ENCODE assay signal across 20 cellular contexts in the genomic region with DNA sequence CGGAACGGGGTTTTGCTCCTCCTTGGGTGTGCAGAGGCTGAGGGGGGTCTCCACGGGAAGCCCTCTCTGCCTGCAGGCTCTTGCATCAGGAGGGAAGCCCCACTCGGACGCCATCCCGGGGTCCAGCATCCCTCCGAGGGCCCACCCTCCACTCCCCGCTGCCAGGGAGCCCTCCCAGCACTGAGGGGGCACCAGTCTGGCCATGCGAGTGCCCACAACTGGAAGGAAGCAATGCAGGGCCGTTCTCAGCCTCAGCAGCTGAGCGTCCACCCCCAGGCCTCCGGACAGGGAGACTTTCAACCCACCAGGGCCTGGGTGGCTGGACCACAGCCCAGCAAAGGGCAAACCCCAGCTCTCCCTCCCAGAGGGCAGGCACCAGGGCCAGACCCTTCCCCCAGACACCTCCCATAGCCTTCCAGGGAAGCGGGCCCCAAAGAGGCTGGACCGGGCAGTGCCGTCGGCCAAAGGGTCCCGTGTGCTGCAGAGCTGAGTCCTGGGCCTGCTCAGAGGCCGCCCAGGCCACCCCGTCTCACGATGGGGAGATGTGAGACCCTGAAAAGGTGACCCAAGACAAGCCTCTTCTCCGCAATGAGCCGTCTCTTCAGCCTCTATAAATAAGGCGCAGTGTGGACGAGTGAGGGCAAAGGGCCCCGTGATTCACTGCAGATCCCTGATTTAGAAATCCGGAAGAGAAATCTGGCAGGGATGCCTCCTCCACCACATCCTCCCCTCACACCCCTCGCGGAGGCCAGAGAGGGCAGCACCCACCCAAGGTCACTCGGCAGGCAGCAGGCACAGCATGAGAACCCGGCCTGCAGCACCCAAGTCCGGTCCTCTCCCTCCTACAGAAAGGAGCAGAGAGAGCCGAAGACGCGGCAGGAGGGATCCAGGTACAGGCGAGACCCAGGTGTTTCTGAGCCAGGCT.
DNase-seq lines count a peak whose midpoint lies in the region; ATAC-seq, FAIRE-seq and TF ChIP-seq lines count a peak whose summit lies in the region.
"Had no signal": no experiment of that assay in that cellular context is flagged by ENCODE, and none has a peak within 500 bp of the region (broad histone marks: within the 10 kb centered on the region; RNA-seq: fewer than 3 reads in every experiment).

No MANE protein-coding gene starts in this region.

- FAIRE-seq in HTR-8/SVneo (lab: Jason Lieb, UNC), result no peak

- H3K4me2 ChIP-seq in osteoblast (ENCODE audit: insufficient read depth, low read length), result no peak overlapping the region
- H3K4me2 ChIP-seq: KMS-11, PC-9 had no signal

- H3K27me3 ChIP-seq in H7 (ENCODE audit: control insufficient read depth, insufficient read depth, low read length), result no peaks in the 10 kb centered on the region
- H3K27me3 ChIP-seq in left ventricle myocardium inferior (ENCODE audit: low read depth), result no peaks in the 10 kb centered on the region
- no peaks in the 10 kb centered on the region for H3K27me3 ChIP-seq in osteoblast (ENCODE audit: insufficient read depth, low read length)
- no peaks in the 10 kb centered on the region for H3K27me3 ChIP-seq in breast epithelium
- H3K27me3 ChIP-seq: BE2C had no signal

- H3K36me3 ChIP-seq in H7 (replicated peaks; ENCODE audit: control insufficient read depth, insufficient read depth, low read length) (no peaks in the 10 kb centered on the region), left ventricle myocardium inferior (no peaks in the 10 kb centered on the region), osteoblast (ENCODE audit: insufficient read depth, low read length) (no peaks in the 10 kb centered on the region), breast epithelium (no peaks in the 10 kb centered on the region)
- H3K36me3 ChIP-seq: BE2C had no signal

- H3K79me2 ChIP-seq in osteoblast (ENCODE audit: insufficient read depth, low read length), result no peaks in the 10 kb centered on the region

- no peak for TF ChIP-seq CTCF in left ventricle myocardium inferior (IDR thresholded peaks at IDR 0.05; ENCODE audit: borderline replicate concordance)
- no peak for TF ChIP-seq CTCF in osteoblast (IDR thresholded peaks at IDR 0.05; ENCODE audit: extremely low read depth, low read depth, low read length)
- TF ChIP-seq CTCF in breast epithelium (IDR thresholded peaks at IDR 0.05), result no peak

- H3K27ac ChIP-seq in left ventricle myocardium inferior (replicated peaks), result peak overlapping the region; percentile 82
- H3K27ac ChIP-seq in osteoblast (ENCODE audit: low read depth, low read length), result no peak overlapping the region
- H3K27ac ChIP-seq in breast epithelium, result no peak overlapping the region
- H3K27ac ChIP-seq: KMS-11, PC-9 had no signal

- peak; percentile 44 for DNase-seq in H7
- peak; percentile 36 for DNase-seq in ecto neural progenitor cell (ENCODE audit: low spot score)
- peak; percentile 50 for DNase-seq in left ventricle myocardium inferior
- peak; percentile 45 for DNase-seq in osteoblast (ENCODE audit: insufficient read length, low spot score, missing footprints)
- no peak for DNase-seq in HCEC 1CT
- no peak for DNase-seq in breast epithelium (ENCODE audit: low spot score in 2 of 2)
- no peak for DNase-seq in HTR-8/SVneo (ENCODE audit: insufficient read length, low spot score)
- DNase-seq: 8988T; BE2C; Caco-2; CD4-positive, CD25-positive, alpha-beta regulatory T cell; DMS153; GDM1; NCI-H1417 treated with DMSO at 0.1 percent for 48 hours; NCI-H187 treated with DMSO at 0.1 percent for 48 hours; NCI-H526; PC-9 had no signal

- H3K4me1 ChIP-seq in left ventricle myocardium inferior (peaks cover 20% of the 10 kb centered on the region), osteoblast (ENCODE audit: insufficient read depth, low read length) (no peaks in the 10 kb centered on the region), breast epithelium (no peaks in the 10 kb centered on the region)
- H3K4me1 ChIP-seq: BE2C, Caco-2 had no signal

- no peak for TF ChIP-seq POLR2A in breast epithelium (IDR thresholded peaks at IDR 0.05)

- ATAC-seq in GM19463 (IDR thresholded peaks at IDR 0.05; ENCODE audit: unreplicated experiment), result no peak
- ATAC-seq: HCT116 had no signal

- H2AFZ ChIP-seq in osteoblast (ENCODE audit: low read length), result no peak overlapping the region
- H2AFZ ChIP-seq: PC-9 had no signal

- H3K4me3 ChIP-seq in H7 (ENCODE audit: insufficient read depth, low read depth, low read length), result no peak overlapping the region
- H3K4me3 ChIP-seq in left ventricle myocardium inferior, result peak overlapping the region; percentile 41
- H3K4me3 ChIP-seq in osteoblast (ENCODE audit: insufficient read depth, low read length), result no peak overlapping the region
- no peak overlapping the region for H3K4me3 ChIP-seq in breast epithelium
- H3K4me3 ChIP-seq: PC-9 had no signal

- H4K20me1 ChIP-seq in osteoblast (ENCODE audit: insufficient read depth, low read length), result no peaks in the 10 kb centered on the region

- H3K9me3 ChIP-seq in left ventricle myocardium inferior (replicated peaks) (peaks cover 9% of the 10 kb centered on the region), osteoblast (ENCODE audit: low read depth, low read length) (peaks cover 4% of the 10 kb centered on the region), breast epithelium (no peaks in the 10 kb centered on the region)
- H3K9me3 ChIP-seq: BE2C had no signal

- intact Hi-C loops in left ventricle myocardium inferior (cut with micrococcal nuclease), result no loop called here
- intact Hi-C loops in breast epithelium (cut with DNase I; ENCODE audit: low total_unique reads), result no loop called here

Comparison
In these comparisons a context has a peak if more than half of its experiments do, and no peak if none do; other contexts are left out.
1. DNase-seq: peak in H7 (single experiment), ecto neural progenitor cell (single experiment), left ventricle myocardium inferior (single experiment) and osteoblast (single experiment); none in HCEC 1CT (single experiment), breast epithelium (0 of 2) and HTR-8/SVneo (single experiment).